26 cellular contexts compared by ENCODE assay signal in the genomic region with DNA sequence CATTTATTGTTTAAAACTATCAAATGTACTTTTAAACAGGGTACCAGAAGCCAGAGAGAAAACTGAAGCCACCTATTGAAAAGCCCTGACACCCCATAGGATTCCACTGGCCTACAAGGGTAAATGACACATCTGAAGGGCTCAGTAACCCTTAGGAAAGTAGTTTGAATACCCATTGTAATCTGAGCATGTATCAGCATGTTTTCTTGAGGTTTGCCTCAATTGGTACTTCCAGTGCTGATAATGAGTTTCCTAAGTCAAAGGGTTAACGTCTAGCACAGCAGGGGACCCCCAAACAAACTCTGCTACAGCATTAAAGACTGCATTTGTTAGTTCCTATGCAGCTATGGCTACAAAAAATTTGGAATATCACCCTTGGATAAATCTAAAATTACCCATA.
"Had no signal": no experiment of that assay in that cellular context is flagged by ENCODE, and none has a peak within 500 bp of the region (broad histone marks: within the 10 kb centered on the region; RNA-seq: fewer than 3 reads in every experiment).

No MANE protein-coding gene starts in this region.

- H3K27ac Mint-ChIP-seq: activated CD4-positive, alpha-beta T cell treated with anti-CD3 and anti-CD28 coated beads, Interleukin-2, amount 10 ng/mL, durations not matched to agents 24 days and 14 days; activated CD8-positive, alpha-beta T cell treated with anti-CD3 and anti-CD28 coated beads for 36 hours; activated naive CD4-positive, alpha-beta T cell treated with anti-CD3 and anti-CD28 coated beads, Interleukin-2, amount 50 U/mL, for 24 hours; activated naive CD8-positive, alpha-beta T cell treated with anti-CD3 and anti-CD28 coated beads, Interleukin-2, amount 10 ng/mL, durations not matched to agents 7 days and 5 days; activated T-helper 2 cell treated with anti-CD3 and anti-CD28 coated beads, Interferon-gamma antibody, Interleukin-2, Interleukin-4, amounts not matched to agents 10 μg/mL and 5 μg/mL and 100 μg/mL, durations not matched to agents 14 hours and 24 hours and 36 hours had no signal

- H3K9me3 Mint-ChIP-seq: activated CD4-positive, alpha-beta T cell treated with anti-CD3 and anti-CD28 coated beads, Interleukin-2, amount 10 ng/mL, durations not matched to agents 24 days and 14 days; activated CD8-positive, alpha-beta T cell treated with anti-CD3 and anti-CD28 coated beads for 36 hours; activated naive CD4-positive, alpha-beta T cell treated with anti-CD3 and anti-CD28 coated beads, Interleukin-2, amount 50 U/mL, for 24 hours; activated naive CD8-positive, alpha-beta T cell treated with anti-CD3 and anti-CD28 coated beads, Interleukin-2, amount 10 ng/mL, durations not matched to agents 7 days and 5 days; activated T-helper 2 cell treated with anti-CD3 and anti-CD28 coated beads, Interferon-gamma antibody, Interleukin-2, Interleukin-4, amounts not matched to agents 10 μg/mL and 5 μg/mL and 100 μg/mL, durations not matched to agents 14 hours and 24 hours and 36 hours; central memory CD8-positive, alpha-beta T cell had no signal

- H3K9me3 ChIP-seq: ascending aorta had no signal

- H3K27me3 ChIP-seq: ascending aorta had no signal

- H3K4me3 Mint-ChIP-seq: activated CD4-positive, alpha-beta T cell treated with anti-CD3 and anti-CD28 coated beads, Interleukin-2, amount 10 ng/mL, durations not matched to agents 24 days and 14 days; activated CD8-positive, alpha-beta T cell treated with anti-CD3 and anti-CD28 coated beads for 36 hours; activated naive CD4-positive, alpha-beta T cell treated with anti-CD3 and anti-CD28 coated beads, Interleukin-2, amount 50 U/mL, for 24 hours; activated naive CD8-positive, alpha-beta T cell treated with anti-CD3 and anti-CD28 coated beads, Interleukin-2, amount 10 ng/mL, durations not matched to agents 7 days and 5 days; central memory CD8-positive, alpha-beta T cell had no signal

- H3K27ac ChIP-seq: ascending aorta, cardiac muscle cell, WERI-Rb-1 had no signal

- ATAC-seq: activated CD8-positive, alpha-beta T cell treated with anti-CD3 and anti-CD28 coated beads for 36 hours; PC-3 had no signal

- H3K4me1 ChIP-seq: ascending aorta had no signal

- H3K4me1 Mint-ChIP-seq: activated CD4-positive, alpha-beta T cell treated with anti-CD3 and anti-CD28 coated beads, Interleukin-2, amount 10 ng/mL, durations not matched to agents 24 days and 14 days; activated naive CD4-positive, alpha-beta T cell treated with anti-CD3 and anti-CD28 coated beads, Interleukin-2, amount 50 U/mL, for 24 hours; activated naive CD8-positive, alpha-beta T cell treated with anti-CD3 and anti-CD28 coated beads, Interleukin-2, amount 10 ng/mL, durations not matched to agents 7 days and 5 days; central memory CD8-positive, alpha-beta T cell had no signal

- H3K4me3 ChIP-seq: ascending aorta, cardiac muscle cell had no signal

- H3K36me3 Mint-ChIP-seq: activated naive CD4-positive, alpha-beta T cell treated with anti-CD3 and anti-CD28 coated beads, Interleukin-2, amount 50 U/mL, for 24 hours; activated naive CD8-positive, alpha-beta T cell treated with anti-CD3 and anti-CD28 coated beads, Interleukin-2, amount 10 ng/mL, durations not matched to agents 7 days and 5 days had no signal

- H3K36me3 ChIP-seq: ascending aorta, cardiac muscle cell, WERI-Rb-1 had no signal

- DNase-seq: activated CD4-positive, alpha-beta T cell treated with anti-CD3 and anti-CD28 coated beads, Interleukin-2, amount 10 ng/mL, durations not matched to agents 24 days and 14 days; activated CD4-positive, alpha-beta T cell treated with anti-CD3 and anti-CD28 coated beads, Interleukin-2, amount 50 U/mL, for 4 hours; activated CD8-positive, alpha-beta T cell treated with anti-CD3 and anti-CD28 coated beads for 36 hours; activated gamma-delta T cell; activated naive CD4-positive, alpha-beta T cell treated with Interleukin-2 at 50 U/mL for 16 hours; activated naive CD8-positive, alpha-beta T cell treated with anti-CD3 and anti-CD28 coated beads, Interleukin-2, amount 10 ng/mL, durations not matched to agents 7 days and 5 days; activated T-cell treated with anti-CD3 and anti-CD28 coated beads, Interleukin-2, amount 50 U/mL, for 1 hour; amygdala; NCI-H1092 treated with DMSO at 0.1 percent for 48 hours; NCI-H1417; NCI-H146; NCI-H187; NCI-H2029 treated with DMSO at 0.1 percent for 48 hours; NCI-H2107; NCI-H226; NCI-H446 treated with DMSO at 0.1 percent for 48 hours; NCI-H524; PC-3; Right ventricle myocardium superior; T1000; WERI-Rb-1 had no signal

- H3K27me3 Mint-ChIP-seq: activated CD4-positive, alpha-beta T cell treated with anti-CD3 and anti-CD28 coated beads, Interleukin-2, amount 10 ng/mL, durations not matched to agents 24 days and 14 days; activated CD8-positive, alpha-beta T cell treated with anti-CD3 and anti-CD28 coated beads for 36 hours; activated naive CD4-positive, alpha-beta T cell treated with anti-CD3 and anti-CD28 coated beads, Interleukin-2, amount 50 U/mL, for 24 hours; activated naive CD8-positive, alpha-beta T cell treated with anti-CD3 and anti-CD28 coated beads, Interleukin-2, amount 10 ng/mL, durations not matched to agents 7 days and 5 days; central memory CD8-positive, alpha-beta T cell had no signal
